ENCODE assay signal across 31 cellular contexts in the genomic region with DNA sequence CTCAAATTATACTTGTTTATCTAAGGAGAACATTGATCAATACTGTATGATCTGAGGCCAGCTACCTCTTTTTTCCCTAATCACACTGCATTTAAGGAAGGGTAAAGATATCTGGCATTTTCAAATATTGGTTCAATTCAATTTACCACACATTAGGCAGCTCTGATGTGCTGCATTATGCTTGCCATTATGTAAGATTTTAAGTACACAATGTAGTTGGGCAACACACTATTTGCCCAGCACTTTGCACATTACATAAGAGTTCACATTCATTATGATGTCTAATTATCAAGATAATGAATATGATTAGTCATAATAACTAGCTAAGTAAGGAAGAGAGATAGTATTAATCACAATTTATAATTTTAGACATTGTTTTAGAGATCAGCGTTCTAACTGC.
DNase-seq lines count a peak whose midpoint lies in the region; ATAC-seq, FAIRE-seq and TF ChIP-seq lines count a peak whose summit lies in the region.
"Had no signal": no experiment of that assay in that cellular context is flagged by ENCODE, and none has a peak within 500 bp of the region (broad histone marks: within the 10 kb centered on the region; RNA-seq: fewer than 3 reads in every experiment).

No MANE protein-coding gene starts in this region.

- intact Hi-C loops in pancreas (cut with DNase I), result no loop called here
- intact Hi-C loops in esophagus muscularis mucosa (cut with DNase I), result no loop called here

- no peak overlapping the region for H3K27ac ChIP-seq in pancreas
- H3K27ac ChIP-seq in esophagus muscularis mucosa (replicated peaks in 1 of 4), result no peak overlapping the region
- H3K27ac ChIP-seq: epithelial cell of prostate, GM23248, left ventricle myocardium inferior, neural progenitor cell, parathyroid adenoma, Peyer's patch, suprapubic skin, upper lobe of left lung had no signal

- DNase-seq in NCI-H2029 (lab: John Stamatoyannopoulos, UW), result peak; percentile 44
- no peak for DNase-seq in NCI-H2029 treated with DMSO at 0.1 percent for 48 hours (lab: John Stamatoyannopoulos, UW)
- DNase-seq in NCI-H1930 (lab: John Stamatoyannopoulos, UW), result peak; percentile 18
- no peak for DNase-seq in pancreas
- no peak for DNase-seq in activated naive CD4-positive, alpha-beta T cell treated with anti-CD3 and anti-CD28 coated beads, Interleukin-2, amount 50 U/mL, for 72 hours (ENCODE audit: low spot score in 2 of 2)
- no peak for DNase-seq in esophagus muscularis mucosa (ENCODE audit: extremely low spot score)
- DNase-seq in activated CD8-positive, alpha-beta memory T cell treated with anti-CD3 and anti-CD28 coated beads, Interleukin-2, amount 50 U/mL, for 48 hours, result no peak
- DNase-seq: 8988T; activated CD4-positive, alpha-beta memory T cell treated with anti-CD3 and anti-CD28 coated beads for 36 hours; activated CD4-positive, alpha-beta T cell treated with anti-CD3 and anti-CD28 coated beads for 1 hour; activated CD8-positive, alpha-beta memory T cell treated with anti-CD3 and anti-CD28 coated beads, Interleukin-2, amount 50 U/mL, for 4 hours; activated naive CD4-positive, alpha-beta T cell treated with anti-CD3 and anti-CD28 coated beads, Interleukin-2, amount 50 U/mL, for 16 hours; amygdala; C1 segment of cervical spinal cord; Caco-2; GM23248; IMR-90; left ventricle myocardium inferior; MV-4-11; NCI-H2171; NCI-H526; Peyer's patch; SHP77 treated with DMSO at 0.1 percent for 48 hours; stimulated activated naive CD4-positive, alpha-beta T cell treated with Interleukin-2 at 50 U/mL for 16 hours; upper lobe of left lung had no signal

- 56 to 69% methylated on average over 1 of the region's 1 CpG for WGBS in pancreas, 2 donors
- WGBS in esophagus muscularis mucosa, result 83% methylated on average over 1 of the region's 1 CpG

- H3K36me3 ChIP-seq in endocrine pancreas (ENCODE audit: control insufficient read depth, insufficient read depth, low read length) (no peaks in the 10 kb centered on the region), pancreas (no peaks in the 10 kb centered on the region), esophagus muscularis mucosa (no peaks in the 10 kb centered on the region)
- H3K36me3 ChIP-seq: left ventricle myocardium inferior, neural progenitor cell, Peyer's patch, suprapubic skin, upper lobe of left lung had no signal

- H3K27ac Mint-ChIP-seq in activated naive CD4-positive, alpha-beta T cell treated with anti-CD3 and anti-CD28 coated beads, Interleukin-2, amount 50 U/mL, for 72 hours, result no peak overlapping the region
- H3K27ac Mint-ChIP-seq: activated CD4-positive, alpha-beta memory T cell treated with anti-CD3 and anti-CD28 coated beads for 36 hours; neural progenitor cell had no signal

- H3K27me3 ChIP-seq in endocrine pancreas (ENCODE audit: control insufficient read depth, insufficient read depth, low read length), result no peaks in the 10 kb centered on the region
- no peaks in the 10 kb centered on the region for H3K27me3 ChIP-seq in pancreas
- no peaks in the 10 kb centered on the region for H3K27me3 ChIP-seq in esophagus muscularis mucosa
- H3K27me3 ChIP-seq: neural progenitor cell, Peyer's patch, suprapubic skin, upper lobe of left lung had no signal

- H3K36me3 Mint-ChIP-seq in activated naive CD4-positive, alpha-beta T cell treated with anti-CD3 and anti-CD28 coated beads, Interleukin-2, amount 50 U/mL, for 72 hours, result no peaks in the 10 kb centered on the region
- H3K36me3 Mint-ChIP-seq: activated CD4-positive, alpha-beta memory T cell treated with anti-CD3 and anti-CD28 coated beads for 36 hours; neural progenitor cell had no signal

- peak; percentile 34 to 55 (median 50) for ATAC-seq in pancreas
- no peak for ATAC-seq in activated naive CD4-positive, alpha-beta T cell treated with anti-CD3 and anti-CD28 coated beads, Interleukin-2, amount 50 U/mL, for 72 hours

- H3K9me3 ChIP-seq in endocrine pancreas (ENCODE audit: control insufficient read depth, low read length) (no peaks in the 10 kb centered on the region), pancreas (no peaks in the 10 kb centered on the region), esophagus muscularis mucosa (peaks cover 0 to 7% (median 6%) of the 10 kb centered on the region in 4 donors)
- H3K9me3 ChIP-seq: Caco-2, Peyer's patch, suprapubic skin had no signal

- no peak for TF ChIP-seq CTCF in pancreas (IDR thresholded peaks at IDR 0.05)
- no peak for TF ChIP-seq CTCF in esophagus muscularis mucosa (IDR thresholded peaks at IDR 0.05)

- TF ChIP-seq POLR2A in esophagus muscularis mucosa (IDR thresholded peaks at IDR 0.05; ENCODE audit: low read depth), result no peak

- H3K4me3 ChIP-seq in endocrine pancreas (ENCODE audit: control insufficient read depth, insufficient read depth, low read length), result peak overlapping the region; percentile 27
- no peak overlapping the region for H3K4me3 ChIP-seq in pancreas
- H3K4me3 ChIP-seq in esophagus muscularis mucosa, result no peak overlapping the region
- H3K4me3 ChIP-seq: GM23248, left ventricle myocardium inferior, neural progenitor cell, Peyer's patch, smooth muscle cell, suprapubic skin, upper lobe of left lung had no signal

- H3K4me1 ChIP-seq in endocrine pancreas (ENCODE audit: control insufficient read depth, insufficient read depth, low read length) (peaks cover 31% of the 10 kb centered on the region), pancreas (no peaks in the 10 kb centered on the region), esophagus muscularis mucosa (peaks cover 3 to 30% (median 17%) of the 10 kb centered on the region in 4 donors)
- H3K4me1 ChIP-seq: Caco-2, neural progenitor cell, parathyroid adenoma, upper lobe of left lung had no signal

- no peak overlapping the region for H3K9ac ChIP-seq in endocrine pancreas (ENCODE audit: control insufficient read depth, insufficient read depth, low read length)
- H3K9ac ChIP-seq: GM23248, neural progenitor cell, parathyroid adenoma had no signal

- H3K9me3 Mint-ChIP-seq in activated naive CD4-positive, alpha-beta T cell treated with anti-CD3 and anti-CD28 coated beads, Interleukin-2, amount 50 U/mL, for 72 hours, result peaks cover 15 to 17% of the 10 kb centered on the region in 2 donors
- H3K9me3 Mint-ChIP-seq: neural progenitor cell had no signal

- TF ChIP-seq EP300 in esophagus muscularis mucosa (IDR thresholded peaks at IDR 0.05), result no peak

- no peak for FAIRE-seq in pancreas (lab: Jason Lieb, UNC)

Comparison
In these comparisons a context has a peak if more than half of its experiments do, and no peak if none do; other contexts are left out.
1. DNase-seq: peak in NCI-H2029 (single experiment) and NCI-H1930 (2 of 2); none in NCI-H2029 treated with DMSO at 0.1 percent for 48 hours (single experiment), pancreas (0 of 6), activated naive CD4-positive, alpha-beta T cell treated with anti-CD3 and anti-CD28 coated beads, Interleukin-2, amount 50 U/mL, for 72 hours (0 of 2), esophagus muscularis mucosa (single experiment) and activated CD8-positive, alpha-beta memory T cell treated with anti-CD3 and anti-CD28 coated beads, Interleukin-2, amount 50 U/mL, for 48 hours (single experiment).
2. ATAC-seq: peak in pancreas (4 of 4); none in activated naive CD4-positive, alpha-beta T cell treated with anti-CD3 and anti-CD28 coated beads, Interleukin-2, amount 50 U/mL, for 72 hours (0 of 2).